8 cellular contexts compared by ENCODE assay signal in the genomic region with DNA sequence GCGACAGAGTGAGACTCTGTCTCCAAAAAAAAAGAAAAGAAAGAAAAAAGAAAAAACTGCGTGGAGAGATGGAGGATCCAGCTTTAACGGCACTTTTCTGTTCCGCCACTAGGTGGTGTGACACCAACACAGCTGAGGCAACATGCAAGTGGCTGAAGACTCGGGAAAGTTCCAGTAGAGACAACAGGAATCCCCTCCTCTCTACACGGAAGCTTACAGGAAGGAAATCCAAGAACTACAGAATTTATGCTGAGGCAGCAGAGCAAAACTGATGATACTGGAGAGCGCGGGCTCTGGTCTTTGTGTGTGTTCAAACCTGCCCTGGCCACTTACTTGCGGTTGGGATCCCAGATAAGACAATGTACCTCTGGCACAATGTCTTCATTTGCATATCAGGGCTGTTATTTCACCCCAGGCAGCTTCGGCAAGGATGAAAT. TPM values are rescaled to one million over a fixed set of nuclear protein-coding genes. Genes with fewer than 3 reads are reported as not detected.
DNase-seq lines count a peak whose midpoint lies in the region; ATAC-seq and TF ChIP-seq lines count a peak whose summit lies in the region.

No MANE protein-coding gene starts in this region.

- H3K27ac ChIP-seq in Karpas-422 (ENCODE audit: low read length) (no peak overlapping the region), uterus (peak overlapping the region; percentile 28 to 65)

- peaks cover 75% of the 10 kb centered on the region for H4K20me1 ChIP-seq in Karpas-422 (ENCODE audit: insufficient read depth, low read depth, low read length)

- H3K9me3 ChIP-seq in Karpas-422 (ENCODE audit: low read length) (no peaks in the 10 kb centered on the region), uterus (no peaks in the 10 kb centered on the region)

- peak; percentile 72 to 86 (median 82) for TF ChIP-seq CTCF in uterus (IDR thresholded peaks at IDR 0.05)

- H3K4me1 ChIP-seq in Karpas-422 (ENCODE audit: low read length), result peaks cover 30% of the 10 kb centered on the region
- H3K4me1 ChIP-seq in uterus, result peaks cover 0 to 7% of the 10 kb centered on the region in 2 donors

- H3K27me3 Mint-ChIP-seq in activated naive CD8-positive, alpha-beta T cell treated with anti-CD3 and anti-CD28 coated beads, Interleukin-2, amount 10 ng/mL, durations not matched to agents 7 days and 5 days, result no peaks in the 10 kb centered on the region

- H3K9me3 Mint-ChIP-seq in activated naive CD8-positive, alpha-beta T cell treated with anti-CD3 and anti-CD28 coated beads, Interleukin-2, amount 10 ng/mL, durations not matched to agents 7 days and 5 days, result no peaks in the 10 kb centered on the region

- no peak overlapping the region for H2AFZ ChIP-seq in Karpas-422 (ENCODE audit: low read length)

- H3K4me3 Mint-ChIP-seq in activated naive CD8-positive, alpha-beta T cell treated with anti-CD3 and anti-CD28 coated beads, Interleukin-2, amount 10 ng/mL, durations not matched to agents 7 days and 5 days, result peak overlapping the region; percentile 41

- H3K36me3 Mint-ChIP-seq in activated naive CD8-positive, alpha-beta T cell treated with anti-CD3 and anti-CD28 coated beads, Interleukin-2, amount 10 ng/mL, durations not matched to agents 7 days and 5 days, result peaks cover 9% of the 10 kb centered on the region

- DNase-seq in EL, result peak; percentile 82
- DNase-seq in Karpas-422, result peak; percentile 79
- DNase-seq in SK-N-DZ (ENCODE audit: low spot score), result peak; percentile 49
- DNase-seq in activated naive CD8-positive, alpha-beta T cell treated with anti-CD3 and anti-CD28 coated beads, Interleukin-2, amount 10 ng/mL, durations not matched to agents 7 days and 5 days, result no peak
- DNase-seq in globus pallidus (ENCODE audit: low spot score), result peak; percentile 87
- DNase-seq in occipital lobe (lab: John Stamatoyannopoulos, UW), result peak; percentile 29
- DNase-seq in uterus, result peak in 1 of 2 donors; percentile 64

- H3K4me3 ChIP-seq in Karpas-422 (ENCODE audit: low read length) (no peak overlapping the region; the same call in 1 of the 2 replicates), uterus (no peak overlapping the region)

- intact Hi-C loops in uterus (cut with DNase I; ENCODE audit: low total_unique reads), result no loop called here

- no peaks in the 10 kb centered on the region for H3K27me3 ChIP-seq in Karpas-422 (ENCODE audit: low read length)
- no peaks in the 10 kb centered on the region for H3K27me3 ChIP-seq in uterus

- peaks cover 56% of the 10 kb centered on the region for H3K4me1 Mint-ChIP-seq in activated naive CD8-positive, alpha-beta T cell treated with anti-CD3 and anti-CD28 coated beads, Interleukin-2, amount 10 ng/mL, durations not matched to agents 7 days and 5 days

- peak; percentile 53 for ATAC-seq in activated naive CD8-positive, alpha-beta T cell treated with anti-CD3 and anti-CD28 coated beads, Interleukin-2, amount 10 ng/mL, durations not matched to agents 7 days and 5 days (ENCODE audit: low read depth)
- ATAC-seq in GM19467 (IDR thresholded peaks at IDR 0.05; ENCODE audit: unreplicated experiment), result no peak

- H3K79me2 ChIP-seq in Karpas-422 (ENCODE audit: low read length), result peaks cover 100% of the 10 kb centered on the region

- H3K27ac Mint-ChIP-seq in activated naive CD8-positive, alpha-beta T cell treated with anti-CD3 and anti-CD28 coated beads, Interleukin-2, amount 10 ng/mL, durations not matched to agents 7 days and 5 days, result peak overlapping the region; percentile 67

- H3K9ac ChIP-seq in Karpas-422 (ENCODE audit: low read length), result peak overlapping the region; percentile 32; the same call in 1 of the 2 replicates

- POLR2A ChIA-PET in activated naive CD8-positive, alpha-beta T cell treated with anti-CD3 and anti-CD28 coated beads, Interleukin-2, amount 10 ng/mL, durations not matched to agents 7 days and 5 days (lab: Charles Lee), result interaction anchor here (0.5 to 1.7 kb wide), 7 partner anchors 10 to 164 kb away, joined by 3 to 10 read pairs (median 5); partner anchors contain the start of genes RANBP3 and VMAC

- peak overlapping the region; percentile 49 for H3K4me2 ChIP-seq in Karpas-422 (ENCODE audit: low read depth, low read length, poor library complexity, severe bottlenecking)

- no peaks in the 10 kb centered on the region for H3K9me2 ChIP-seq in Karpas-422 (replicated peaks; ENCODE audit: insufficient read depth, low read length)

- H3K36me3 ChIP-seq in Karpas-422 (ENCODE audit: insufficient read depth, low read length) (0 out of 2 replicates have a peak, but pooled peaks cover 3% of the 10 kb centered on the region), uterus (no peaks in the 10 kb centered on the region)

- no peak for TF ChIP-seq POLR2A in uterus (IDR thresholded peaks at IDR 0.05)

RNA-seq across cellular contexts. Expression of gene RANBP3, which starts 9.9 kb away (rescaled TPM):
- total RNA-seq in Karpas-422 (2014; rRNA removed; shearing (Covaris generic); ENCODE audit: low replicate concordance), result 34.0 and 44.8 TPM in 2 replicates
- 71.9 and 78.2 TPM in 2 replicates for polyA plus RNA-seq in SK-N-DZ (2014; cell fraction: cytosol; rRNA removed)
- polyA plus RNA-seq in SK-N-DZ (2014; cell fraction: nucleus; rRNA removed), result 54.0 and 151 TPM in 2 replicates
- 100 to 1,000 TPM; 104 to 108 TPM for total RNA-seq in activated naive CD8-positive, alpha-beta T cell treated with anti-CD3 and anti-CD28 coated beads, Interleukin-2, amount 10 ng/mL, durations not matched to agents 7 days and 5 days
- total RNA-seq in occipital lobe (35.4 TPM), uterus (10 to 100 TPM; 40.9 to 98.1 (median 48.5) TPM)

RNA-seq across cellular contexts. Expression of gene CAPS, which starts 54.0 kb away (rescaled TPM):
- total RNA-seq in Karpas-422 (2014; rRNA removed; shearing (Covaris generic); ENCODE audit: low replicate concordance), result 3.8 and 17.8 TPM in 2 replicates
- polyA plus RNA-seq in SK-N-DZ (2014; cell fraction: cytosol; rRNA removed), result 3.6 and 5.1 TPM in 2 replicates
- 8.0 and 11.3 TPM in 2 replicates for polyA plus RNA-seq in SK-N-DZ (2014; cell fraction: nucleus; rRNA removed)
- 10 to 100 TPM; 25.0 to 28.8 TPM for total RNA-seq in activated naive CD8-positive, alpha-beta T cell treated with anti-CD3 and anti-CD28 coated beads, Interleukin-2, amount 10 ng/mL, durations not matched to agents 7 days and 5 days
- total RNA-seq in occipital lobe (7.0 TPM), uterus (10 to 100 TPM in 3 of 4 donors, 1 to 10 TPM in 1; 2.0 to 48.7 (median 12.4) TPM)
